In genomic region chr18:24917767-24918166, GRCh38 we compare ENCODE assay signal across 21 cellular contexts.
"Had no signal": no experiment of that assay in that cellular context is flagged by ENCODE, and none has a peak within 500 bp of the region (broad histone marks: within the 10 kb centered on the region; RNA-seq: fewer than 3 reads in every experiment).

No MANE protein-coding gene starts in this region.

- H3K9me3 ChIP-seq: heart right ventricle, left lung, lower lobe of right lung, pancreas, right lobe of liver, testis, tibial nerve, upper lobe of right lung, vagina had no signal

- H3K4me3 ChIP-seq: coronary artery, heart right ventricle, left lung, lower lobe of right lung, pancreas, right lobe of liver, testis, tibial nerve, upper lobe of right lung, vagina had no signal

- H3K27ac ChIP-seq: coronary artery, heart right ventricle, left lung, lower lobe of right lung, pancreas, right lobe of liver, testis, tibial nerve, upper lobe of right lung, vagina had no signal

- DNase-seq: effector CD4-positive, alpha-beta T cell; heart right ventricle; islet precursor cell; left lung; lower lobe of right lung; naive thymus-derived CD4-positive, alpha-beta T cell; nephron progenitor cell; nucleus accumbens; pancreas; right lobe of liver; stimulated activated CD4-positive, alpha-beta T cell treated with anti-CD3 and anti-CD28 coated beads, Interleukin-15, amount 100 ng/mL, for 24 hours; stimulated activated CD4-positive, alpha-beta T cell treated with anti-CD3 and anti-CD28 coated beads, Interleukin-1b, Interleukin-23, amount 100 ng/mL, for 48 hours; stimulated activated CD4-positive, alpha-beta T cell treated with anti-CD3 and anti-CD28 coated beads, Interleukin-4, amount 100 ng/mL, for 24 hours; stimulated activated naive B cell treated with anti-CD40 and anti-IgM and Interleukin-4, amounts not matched to agents 10 μg/mL and 1 μg/mL and 100 μg/mL, for 72 hours; stimulated activated naive CD8-positive, alpha-beta T cell treated with anti-CD3 and anti-CD28 coated beads, Interleukin-15, amount 100 ng/mL, for 72 hours; testis; upper lobe of right lung had no signal

- H3K9me3 Mint-ChIP-seq: nephron progenitor cell; stimulated activated naive B cell treated with anti-CD40 and anti-IgM and Interleukin-4, amounts not matched to agents 10 μg/mL and 1 μg/mL and 100 μg/mL, for 72 hours; stimulated activated naive CD8-positive, alpha-beta T cell treated with anti-CD3 and anti-CD28 coated beads, Interleukin-15, amount 100 ng/mL, for 72 hours had no signal

- H3K36me3 Mint-ChIP-seq: naive thymus-derived CD4-positive, alpha-beta T cell; stimulated activated naive B cell treated with anti-CD40 and anti-IgM and Interleukin-4, amounts not matched to agents 10 μg/mL and 1 μg/mL and 100 μg/mL, for 72 hours had no signal

- ATAC-seq: heart right ventricle; left lung; lower lobe of right lung; naive thymus-derived CD4-positive, alpha-beta T cell; pancreas; right lobe of liver; stimulated activated naive B cell treated with anti-CD40 and anti-IgM and Interleukin-4, amounts not matched to agents 10 μg/mL and 1 μg/mL and 100 μg/mL, for 72 hours; stimulated activated naive CD8-positive, alpha-beta T cell treated with anti-CD3 and anti-CD28 coated beads, Interleukin-15, amount 100 ng/mL, for 72 hours; upper lobe of right lung had no signal

- H3K4me1 Mint-ChIP-seq: naive thymus-derived CD4-positive, alpha-beta T cell; stimulated activated naive CD8-positive, alpha-beta T cell treated with anti-CD3 and anti-CD28 coated beads, Interleukin-15, amount 100 ng/mL, for 72 hours had no signal

- H3K27me3 ChIP-seq: left lung, right lobe of liver, testis, tibial nerve, upper lobe of right lung, vagina had no signal

- H3K27ac Mint-ChIP-seq: naive thymus-derived CD4-positive, alpha-beta T cell; nephron progenitor cell; progenitor cell of endocrine pancreas had no signal

- H3K27me3 Mint-ChIP-seq: stimulated activated naive CD8-positive, alpha-beta T cell treated with anti-CD3 and anti-CD28 coated beads, Interleukin-15, amount 100 ng/mL, for 72 hours had no signal

- H3K36me3 ChIP-seq: heart right ventricle, left lung, lower lobe of right lung, pancreas, right lobe of liver, tibial nerve, upper lobe of right lung, vagina had no signal

- H3K4me3 Mint-ChIP-seq: naive thymus-derived CD4-positive, alpha-beta T cell; nephron progenitor cell; stimulated activated naive B cell treated with anti-CD40 and anti-IgM and Interleukin-4, amounts not matched to agents 10 μg/mL and 1 μg/mL and 100 μg/mL, for 72 hours; stimulated activated naive CD8-positive, alpha-beta T cell treated with anti-CD3 and anti-CD28 coated beads, Interleukin-15, amount 100 ng/mL, for 72 hours had no signal

- H3K4me1 ChIP-seq: left lung, lower lobe of right lung, pancreas, right lobe of liver, testis, upper lobe of right lung, vagina had no signal
